Comparison of ENCODE assay signal across 20 cellular contexts in the genomic region with DNA sequence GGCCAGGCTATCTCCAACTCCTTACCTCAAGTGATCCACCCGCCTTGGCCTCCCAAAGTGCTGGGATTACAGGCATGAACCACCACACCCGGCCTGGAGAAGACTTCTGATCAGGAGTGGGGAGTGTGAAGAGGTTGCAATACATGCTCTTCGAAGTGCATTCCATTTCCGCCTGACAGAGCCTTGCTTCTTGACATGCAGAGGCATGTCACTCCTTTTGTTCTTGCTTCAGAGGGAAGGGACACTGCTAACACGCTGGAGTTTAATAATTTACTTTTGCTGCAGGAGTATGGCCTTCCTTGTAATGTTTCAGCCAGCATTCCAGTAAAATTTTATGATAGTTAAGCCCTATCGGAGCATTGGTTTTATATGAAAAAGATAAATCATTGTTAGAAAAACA. TPM values are rescaled to one million over a fixed set of nuclear protein-coding genes. Genes with fewer than 3 reads are reported as not detected.
DNase-seq lines count a peak whose midpoint lies in the region; ATAC-seq, FAIRE-seq and TF ChIP-seq lines count a peak whose summit lies in the region.
"Had no signal": no experiment of that assay in that cellular context is flagged by ENCODE, and none has a peak within 500 bp of the region (broad histone marks: within the 10 kb centered on the region; RNA-seq: fewer than 3 reads in every experiment).

No MANE protein-coding gene starts in this region.

- H3K27ac ChIP-seq in left lung, result no peak overlapping the region
- H3K27ac ChIP-seq in small intestine (ENCODE audit: low read depth in 1 of 2, low read length in 1 of 2), result peak overlapping the region; percentile 51 to 52
- H3K27ac ChIP-seq in SJCRH30, result no peak overlapping the region
- no peak overlapping the region for H3K27ac ChIP-seq in esophagus muscularis mucosa (replicated peaks in 1 of 4)
- H3K27ac ChIP-seq: BLaER1 had no signal

- no peak for TF ChIP-seq CTCF in left lung (IDR thresholded peaks at IDR 0.05)
- TF ChIP-seq CTCF in esophagus muscularis mucosa (IDR thresholded peaks at IDR 0.05), result no peak

- peak; percentile 24 for ATAC-seq in left lung
- ATAC-seq: activated T-cell treated with anti-CD3 and anti-CD28 coated beads, Interleukin-2, amount 50 U/mL, for 72 hours had no signal

- no peak overlapping the region for H3K4me3 ChIP-seq in left lung
- no peak overlapping the region for H3K4me3 ChIP-seq in small intestine (ENCODE audit: low read depth in 1 of 2, low read length in 2 of 2)
- no peak overlapping the region for H3K4me3 ChIP-seq in SJCRH30
- H3K4me3 ChIP-seq in esophagus muscularis mucosa, result no peak overlapping the region
- H3K4me3 ChIP-seq: BLaER1 had no signal

- H3K4me1 ChIP-seq in left lung (peaks cover 5 to 29% of the 10 kb centered on the region in 2 donors), small intestine (ENCODE audit: control insufficient read depth in 2 of 2, insufficient read depth in 1 of 2, low read depth in 1 of 2, low read length in 1 of 2) (peaks cover 0 to 2% of the 10 kb centered on the region in 2 donors), SJCRH30 (peaks cover 42% of the 10 kb centered on the region), esophagus muscularis mucosa (peaks cover 0 to 21% (median 18%) of the 10 kb centered on the region in 4 donors)

- intact Hi-C loops in left lung (cut with DNase I) (no loop called here), esophagus muscularis mucosa (cut with DNase I) (no loop called here)

- 25 to 71% (median 53%) methylated on average over 6 of the region's 6 CpGs for WGBS in small intestine, 3 donors
- WGBS in esophagus muscularis mucosa, result 95% methylated on average over 6 of the region's 6 CpGs

- H3K27me3 ChIP-seq in left lung (no peaks in the 10 kb centered on the region), small intestine (ENCODE audit: control insufficient read depth in 2 of 2, insufficient read depth in 2 of 2, low read length in 2 of 2) (no peaks in the 10 kb centered on the region), SJCRH30 (no peaks in the 10 kb centered on the region), esophagus muscularis mucosa (no peaks in the 10 kb centered on the region)
- H3K27me3 ChIP-seq: BLaER1 had no signal

- no peak for TF ChIP-seq POLR2A in esophagus muscularis mucosa (IDR thresholded peaks at IDR 0.05; ENCODE audit: low read depth)

- TF ChIP-seq EP300 in esophagus muscularis mucosa (IDR thresholded peaks at IDR 0.05), result no peak

- peak; percentile 28 for FAIRE-seq in colon (lab: Jason Lieb, UNC)
- FAIRE-seq in small intestine (lab: Jason Lieb, UNC), result no peak

- no peaks in the 10 kb centered on the region for H3K36me3 ChIP-seq in left lung
- H3K36me3 ChIP-seq in small intestine (ENCODE audit: control insufficient read depth in 2 of 2, insufficient read depth in 2 of 2, low read length in 2 of 2), result no peaks in the 10 kb centered on the region
- H3K36me3 ChIP-seq in SJCRH30, result no peaks in the 10 kb centered on the region
- H3K36me3 ChIP-seq in esophagus muscularis mucosa, result no peaks in the 10 kb centered on the region
- H3K36me3 ChIP-seq: BLaER1 had no signal

- H3K9me3 ChIP-seq in left lung, result no peaks in the 10 kb centered on the region
- H3K9me3 ChIP-seq in small intestine (ENCODE audit: control insufficient read depth, low read depth), result no peaks in the 10 kb centered on the region
- no peaks in the 10 kb centered on the region for H3K9me3 ChIP-seq in SJCRH30 (replicated peaks)
- no peaks in the 10 kb centered on the region for H3K9me3 ChIP-seq in esophagus muscularis mucosa
- H3K9me3 ChIP-seq: BLaER1, SK-N-SH had no signal

- DNase-seq in LoVo (ENCODE audit: low spot score) (peak; percentile 82), left lung (no peak), small intestine (peak; percentile 82), SJCRH30 (no peak), NCI-H1417 treated with DMSO at 0.1 percent for 48 hours (lab: John Stamatoyannopoulos, UW) (no peak), esophagus muscularis mucosa (ENCODE audit: extremely low spot score) (no peak)
- DNase-seq: activated CD4-positive, alpha-beta T cell treated with anti-CD3 and anti-CD28 coated beads, Interleukin-2, amount 50 U/mL, for 48 hours; activated T-cell treated with anti-CD3 and anti-CD28 coated beads, Interleukin-2, amount 50 U/mL, for 72 hours; caudate nucleus; DND-41; effector memory CD4-positive, alpha-beta T cell; foreskin melanocyte; HFFc6; MM.1S; NCI-H2029; NCI-H526 treated with DMSO at 0.1 percent for 48 hours; SK-N-SH; stimulated activated CD4-positive, alpha-beta T cell treated with anti-CD3 and anti-CD28 coated beads, Interleukin-4, amount 100 ng/mL, for 4 hours had no signal

RNA-seq across cellular contexts. Expression of a gene that starts 21.8 kb away (rescaled TPM):
- total RNA-seq in left lung (10 to 100 TPM in 1 of 2 donors, 1 to 10 TPM in 1; 8.4 to 12.1 TPM), esophagus muscularis mucosa (10 to 100 TPM in 2 of 4 donors, 1 to 10 TPM in 2; 7.1 to 10.8 (median 9.4) TPM)
- 1 to 10 TPM; 3.4 to 6.7 (median 4.3) TPM for polyA plus RNA-seq in small intestine
- total RNA-seq in SJCRH30 (2014; rRNA removed; shearing (Covaris generic)), result 7.4 and 8.7 TPM in 2 replicates

Comparison
In these comparisons a context has a peak if more than half of its experiments do, and no peak if none do; other contexts are left out.
1. DNase-seq: peak in LoVo (single experiment) and small intestine (single experiment); none in left lung (0 of 2), SJCRH30 (0 of 2), NCI-H1417 treated with DMSO at 0.1 percent for 48 hours (single experiment) and esophagus muscularis mucosa (single experiment).
2. H3K27ac ChIP-seq: peak in small intestine (2 of 2); none in left lung (0 of 2), SJCRH30 (single experiment) and esophagus muscularis mucosa (0 of 4).